Comparison of ENCODE assay signal across 1 cellular context in genomic region chr10:129678186-129678585, GRCh38.
TF ChIP-seq lines count a peak whose summit lies in the region.

No MANE protein-coding gene starts in this region.

TF ChIP-seq in HepG2, 621 proteins besides CTCF, POLR2A, EP300 and RAD21 (continued from another document):
- TF ChIP-seq, protein P1, sequence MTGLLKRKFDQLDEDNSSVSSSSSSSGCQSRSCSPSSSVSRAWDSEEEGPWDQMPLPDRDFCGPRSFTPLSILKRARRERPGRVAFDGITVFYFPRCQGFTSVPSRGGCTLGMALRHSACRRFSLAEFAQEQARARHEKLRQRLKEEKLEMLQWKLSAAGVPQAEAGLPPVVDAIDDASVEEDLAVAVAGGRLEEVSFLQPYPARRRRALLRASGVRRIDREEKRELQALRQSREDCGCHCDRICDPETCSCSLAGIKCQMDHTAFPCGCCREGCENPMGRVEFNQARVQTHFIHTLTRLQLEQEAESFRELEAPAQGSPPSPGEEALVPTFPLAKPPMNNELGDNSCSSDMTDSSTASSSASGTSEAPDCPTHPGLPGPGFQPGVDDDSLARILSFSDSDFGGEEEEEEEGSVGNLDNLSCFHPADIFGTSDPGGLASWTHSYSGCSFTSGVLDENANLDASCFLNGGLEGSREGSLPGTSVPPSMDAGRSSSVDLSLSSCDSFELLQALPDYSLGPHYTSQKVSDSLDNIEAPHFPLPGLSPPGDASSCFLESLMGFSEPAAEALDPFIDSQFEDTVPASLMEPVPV (CRISPR knock-in tag; IDR thresholded peaks at IDR 0.05): no peak
- TF ChIP-seq KDM2A (CRISPR knock-in tag; IDR thresholded peaks at IDR 0.05; ENCODE audit: borderline replicate concordance, low read depth): no peak
